In the genomic region with DNA sequence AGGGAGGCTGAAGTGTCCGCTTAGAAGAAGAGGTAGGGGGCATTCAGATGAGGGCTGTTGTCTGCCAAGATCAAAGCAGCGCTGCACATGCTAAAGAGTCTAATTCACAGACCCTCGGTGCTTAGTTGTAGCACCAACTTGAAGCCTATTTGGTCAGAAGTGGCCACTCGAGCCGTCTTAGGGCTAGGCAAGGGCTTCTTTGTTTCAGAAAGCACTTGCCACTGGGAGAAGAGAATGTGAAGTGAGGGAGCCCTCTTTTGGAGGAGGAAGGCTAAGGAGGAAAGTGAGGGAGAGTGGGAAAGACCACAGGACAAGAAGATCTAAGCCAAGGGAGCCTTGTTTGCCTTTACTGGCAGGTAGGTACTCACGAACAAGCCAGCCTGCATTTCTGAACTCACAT, we compare ENCODE assay signal across 11 cellular contexts.
DNase-seq lines count a peak whose midpoint lies in the region; ATAC-seq and TF ChIP-seq lines count a peak whose summit lies in the region.
"Had no signal": no experiment of that assay in that cellular context is flagged by ENCODE, and none has a peak within 500 bp of the region (broad histone marks: within the 10 kb centered on the region; RNA-seq: fewer than 3 reads in every experiment).

No MANE protein-coding gene starts in this region.

- 34 to 40% methylated on average over 6 of the region's 6 CpGs for WGBS in heart right ventricle, 2 donors

- H3K4me3 ChIP-seq in WI38 (ENCODE audit: low read depth, low read length), result no peak overlapping the region
- no peak overlapping the region for H3K4me3 ChIP-seq in iPS-20b (ENCODE audit: low read length)
- H3K4me3 ChIP-seq in heart right ventricle, result no peak overlapping the region

- TF ChIP-seq CTCF in WI38 (IDR thresholded peaks at IDR 0.05; ENCODE audit: low read depth, low read length) (peak; percentile 40), heart right ventricle (IDR thresholded peaks at IDR 0.05) (peak in 3 of 9 donors; percentile 9 to 22 (median 18))

- no peak overlapping the region for H3K4me3 Mint-ChIP-seq in natural killer cell treated with Interleukin-12 subunit alpha and Interleukin-12 subunit beta and Interleukin-15 and Interleukin-18, amount 100 ng/mL, for 72 hours

- peaks cover 4% of the 10 kb centered on the region for H3K9me3 Mint-ChIP-seq in natural killer cell treated with Interleukin-12 subunit alpha and Interleukin-12 subunit beta and Interleukin-15 and Interleukin-18, amount 100 ng/mL, for 72 hours

- no peaks in the 10 kb centered on the region for H3K4me1 Mint-ChIP-seq in natural killer cell treated with Interleukin-12 subunit alpha and Interleukin-12 subunit beta and Interleukin-15 and Interleukin-18, amount 100 ng/mL, for 72 hours (ENCODE audit: low read depth in 2 of 2)

- H3K27ac ChIP-seq in iPS-20b (ENCODE audit: low read length) (no peak overlapping the region), heart right ventricle (no peak overlapping the region)

- no peak overlapping the region for H3K27ac Mint-ChIP-seq in natural killer cell treated with Interleukin-12 subunit alpha and Interleukin-12 subunit beta and Interleukin-15 and Interleukin-18, amount 100 ng/mL, for 72 hours

- no peaks in the 10 kb centered on the region for H3K27me3 ChIP-seq in iPS-20b (ENCODE audit: insufficient read depth, low read length)
- H3K27me3 ChIP-seq in heart right ventricle, result peaks cover 0 to 8% (median 0%) of the 10 kb centered on the region in 7 donors

- ATAC-seq in heart right ventricle, result no peak
- no peak for ATAC-seq in natural killer cell treated with Interleukin-12 subunit alpha and Interleukin-12 subunit beta and Interleukin-15 and Interleukin-18, amount 100 ng/mL, for 72 hours

- peaks cover 0 to 22% of the 10 kb centered on the region in 2 donors for H3K27me3 Mint-ChIP-seq in natural killer cell treated with Interleukin-12 subunit alpha and Interleukin-12 subunit beta and Interleukin-15 and Interleukin-18, amount 100 ng/mL, for 72 hours

- DNase-seq in NCI-H82 (lab: John Stamatoyannopoulos, UW) (peak; percentile 46), NCI-H82 treated with DMSO at 0.1 percent for 48 hours (lab: John Stamatoyannopoulos, UW; ENCODE audit: unreplicated experiment) (no peak), superior temporal gyrus (ENCODE audit: extremely low spot score) (peak; percentile 76), heart right ventricle (no peak), NOMO-1 treated with DMSO at 0.1 percent for 48 hours (lab: John Stamatoyannopoulos, UW; ENCODE audit: unreplicated experiment) (no peak)
- DNase-seq in natural killer cell treated with Interleukin-12 subunit alpha and Interleukin-12 subunit beta and Interleukin-15 and Interleukin-18, amount 100 ng/mL, for 72 hours (ENCODE audit: low spot score), result no peak
- DNase-seq: activated naive CD4-positive, alpha-beta T cell; AML-193; T1000 had no signal

- intact Hi-C loops in heart right ventricle (cut with DNase I), result loop anchor here in 1 of 10 donors (5.0 kb wide), 1 partner anchor 266 kb away; no protein-coding TSS in a partner anchor

- peak overlapping the region; percentile 57; the same call in 1 of the 2 replicates for H3K9ac ChIP-seq in iPS-20b (ENCODE audit: low read depth, low read length)

- no peaks in the 10 kb centered on the region for H3K36me3 Mint-ChIP-seq in natural killer cell treated with Interleukin-12 subunit alpha and Interleukin-12 subunit beta and Interleukin-15 and Interleukin-18, amount 100 ng/mL, for 72 hours

- H3K9me3 ChIP-seq in iPS-20b (ENCODE audit: insufficient read depth, low read depth, low read length) (peaks cover 3% of the 10 kb centered on the region; the same call in 1 of the 2 replicates), heart right ventricle (peaks cover 0 to 21% (median 0%) of the 10 kb centered on the region in 11 donors)

- H3K4me1 ChIP-seq in iPS-20b (ENCODE audit: insufficient read depth, low read length) (peaks cover 12% of the 10 kb centered on the region), heart right ventricle (no peaks in the 10 kb centered on the region)

- no peaks in the 10 kb centered on the region for H3K36me3 ChIP-seq in iPS-20b (ENCODE audit: insufficient read depth, low read depth, low read length)
- H3K36me3 ChIP-seq in heart right ventricle, result no peaks in the 10 kb centered on the region

Comparison
In these comparisons a context has a peak if more than half of its experiments do, and no peak if none do; other contexts are left out.
1. DNase-seq: peak in NCI-H82 (single experiment) and superior temporal gyrus (single experiment); none in NCI-H82 treated with DMSO at 0.1 percent for 48 hours (single experiment), heart right ventricle (0 of 2), NOMO-1 treated with DMSO at 0.1 percent for 48 hours (single experiment) and natural killer cell treated with Interleukin-12 subunit alpha and Interleukin-12 subunit beta and Interleukin-15 and Interleukin-18, amount 100 ng/mL, for 72 hours (single experiment).